10 cellular contexts compared by ENCODE assay signal in genomic region chr22:21516971-21517370, GRCh38. TPM values are rescaled to one million over a fixed set of nuclear protein-coding genes. Genes with fewer than 3 reads are reported as not detected.
DNase-seq lines count a peak whose midpoint lies in the region; ATAC-seq lines count a peak whose summit lies in the region.
"Not testable (repeated sequence)": the region's sequence is repeated elsewhere in the genome, so short reads cannot be mapped to it uniquely, and the experiment has no call there.
"Had no signal": no experiment of that assay in that cellular context is flagged by ENCODE, and none has a peak within 500 bp of the region (broad histone marks: within the 10 kb centered on the region; RNA-seq: fewer than 3 reads in every experiment).

No MANE protein-coding gene starts in this region.

- intact Hi-C loops in activated CD4-positive, alpha-beta T cell treated with anti-CD3 and anti-CD28 coated beads for 36 hours (cut with DNase I, micrococcal nuclease) = not testable (repeated sequence)

- H3K27me3 Mint-ChIP-seq in activated CD4-positive, alpha-beta T cell treated with anti-CD3 and anti-CD28 coated beads for 36 hours; central memory CD8-positive, alpha-beta T cell: not testable (repeated sequence)

- POLR2A ChIA-PET in activated CD4-positive, alpha-beta T cell treated with anti-CD3 and anti-CD28 coated beads for 36 hours (lab: Charles Lee) = not testable (repeated sequence)

- CTCF ChIA-PET in activated CD4-positive, alpha-beta T cell treated with anti-CD3 and anti-CD28 coated beads for 36 hours (lab: Charles Lee) = not testable (repeated sequence)

- not testable (repeated sequence) for H3K9me3 Mint-ChIP-seq in activated CD4-positive, alpha-beta T cell treated with anti-CD3 and anti-CD28 coated beads for 36 hours (ENCODE audit: low read depth); central memory CD8-positive, alpha-beta T cell; stimulated activated effector memory CD8-positive, alpha-beta T cell treated with anti-CD3 and anti-CD28 coated beads, Interleukin-12 subunit alpha, Interleukin-12 subunit beta, amount 100 ng/mL, for 72 hours

- ATAC-seq in GM18498 (IDR thresholded peaks at IDR 0.05; ENCODE audit: unreplicated experiment) (peak; percentile 27), GM19372 (IDR thresholded peaks at IDR 0.05; ENCODE audit: low read depth, unreplicated experiment) (peak; percentile 30), GM21717 (IDR thresholded peaks at IDR 0.05; ENCODE audit: unreplicated experiment) (peak; percentile 9), HG02884 (IDR thresholded peaks at IDR 0.05; ENCODE audit: unreplicated experiment) (peak; percentile 8), HG03280 (IDR thresholded peaks at IDR 0.05; ENCODE audit: unreplicated experiment) (peak; percentile 16)
- peak; percentile 16 for ATAC-seq in activated CD4-positive, alpha-beta T cell treated with anti-CD3 and anti-CD28 coated beads for 36 hours
- ATAC-seq in central memory CD8-positive, alpha-beta T cell (replicated peaks; ENCODE audit: extremely low read depth, poor library complexity, severe bottlenecking) = peak; percentile 42
- peak; percentile 48 for ATAC-seq in stimulated activated effector memory CD8-positive, alpha-beta T cell treated with anti-CD3 and anti-CD28 coated beads, Interleukin-12 subunit alpha, Interleukin-12 subunit beta, amount 100 ng/mL, for 72 hours

- not testable (repeated sequence) for DNase-seq in activated CD4-positive, alpha-beta T cell treated with anti-CD3 and anti-CD28 coated beads for 36 hours; central memory CD8-positive, alpha-beta T cell (ENCODE audit: low spot score in 2 of 2); stimulated activated effector memory CD8-positive, alpha-beta T cell treated with anti-CD3 and anti-CD28 coated beads, Interleukin-12 subunit alpha, Interleukin-12 subunit beta, amount 100 ng/mL, for 72 hours (ENCODE audit: low spot score in 2 of 2)

- H3K27ac Mint-ChIP-seq in activated CD4-positive, alpha-beta T cell treated with anti-CD3 and anti-CD28 coated beads for 36 hours; central memory CD8-positive, alpha-beta T cell (ENCODE audit: low read depth); stimulated activated effector memory CD8-positive, alpha-beta T cell treated with anti-CD3 and anti-CD28 coated beads, Interleukin-12 subunit alpha, Interleukin-12 subunit beta, amount 100 ng/mL, for 72 hours: not testable (repeated sequence)

- H3K4me3 Mint-ChIP-seq in activated CD4-positive, alpha-beta T cell treated with anti-CD3 and anti-CD28 coated beads for 36 hours; central memory CD8-positive, alpha-beta T cell; stimulated activated effector memory CD8-positive, alpha-beta T cell treated with anti-CD3 and anti-CD28 coated beads, Interleukin-12 subunit alpha, Interleukin-12 subunit beta, amount 100 ng/mL, for 72 hours: not testable (repeated sequence)

- not testable (repeated sequence) for H3K4me1 Mint-ChIP-seq in activated CD4-positive, alpha-beta T cell treated with anti-CD3 and anti-CD28 coated beads for 36 hours; central memory CD8-positive, alpha-beta T cell; stimulated activated effector memory CD8-positive, alpha-beta T cell treated with anti-CD3 and anti-CD28 coated beads, Interleukin-12 subunit alpha, Interleukin-12 subunit beta, amount 100 ng/mL, for 72 hours

- H3K36me3 Mint-ChIP-seq in activated CD4-positive, alpha-beta T cell treated with anti-CD3 and anti-CD28 coated beads for 36 hours (ENCODE audit: low read depth); central memory CD8-positive, alpha-beta T cell (ENCODE audit: insufficient read depth); stimulated activated effector memory CD8-positive, alpha-beta T cell treated with anti-CD3 and anti-CD28 coated beads, Interleukin-12 subunit alpha, Interleukin-12 subunit beta, amount 100 ng/mL, for 72 hours: not testable (repeated sequence)

RNA-seq across cellular contexts. Expression of gene RIMBP3C, which starts 34.3 kb away (rescaled TPM):
- under 1 TPM; 0.18 to 0.33 TPM for total RNA-seq in activated CD4-positive, alpha-beta T cell treated with anti-CD3 and anti-CD28 coated beads for 36 hours
- total RNA-seq: H1, vagina had no signal

RNA-seq across cellular contexts. Expression of gene TMEM191C, which starts 49.8 kb away (rescaled TPM):
- total RNA-seq in activated CD4-positive, alpha-beta T cell treated with anti-CD3 and anti-CD28 coated beads for 36 hours = 1 to 10 TPM; 1.0 to 1.1 TPM

RNA-seq across cellular contexts. Expression of gene UBE2L3, which starts 50.5 kb away (rescaled TPM):
- 10 to 100 TPM; 57.3 to 75.5 TPM for total RNA-seq in activated CD4-positive, alpha-beta T cell treated with anti-CD3 and anti-CD28 coated beads for 36 hours
